In the genomic region with DNA sequence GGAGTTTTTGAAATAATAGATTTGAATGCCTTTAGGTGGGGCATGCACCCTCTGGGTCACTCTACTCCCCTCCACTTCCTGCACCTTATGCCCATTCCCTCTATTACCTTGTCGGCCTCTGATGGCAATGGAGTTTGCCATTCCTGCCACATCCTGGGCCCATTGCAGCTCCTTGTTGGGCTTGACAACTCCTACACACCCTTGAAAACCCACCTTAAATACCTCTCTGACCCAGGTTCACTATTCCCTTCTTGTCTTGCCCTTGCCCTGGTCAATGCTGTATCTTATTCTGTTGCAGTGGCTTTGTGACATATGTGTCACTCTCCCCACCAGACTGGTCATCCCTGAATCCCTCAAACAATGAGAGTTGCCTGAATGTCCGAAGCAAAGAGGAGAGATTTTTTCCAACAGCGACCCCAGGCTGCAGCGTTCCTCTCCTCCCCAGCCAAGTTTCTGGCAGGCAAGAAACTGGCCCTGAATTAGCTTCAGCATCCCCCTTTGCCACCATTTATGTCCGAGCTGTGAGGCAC, we compare ENCODE assay signal across 13 cellular contexts. TPM values are rescaled to one million over a fixed set of nuclear protein-coding genes. Genes with fewer than 3 reads are reported as not detected.
DNase-seq lines count a peak whose midpoint lies in the region; ATAC-seq, FAIRE-seq and TF ChIP-seq lines count a peak whose summit lies in the region.
"Had no signal": no experiment of that assay in that cellular context is flagged by ENCODE, and none has a peak within 500 bp of the region (broad histone marks: within the 10 kb centered on the region; RNA-seq: fewer than 3 reads in every experiment).

No MANE protein-coding gene starts in this region.

- no peaks in the 10 kb centered on the region for H3K9me3 ChIP-seq in CD8-positive, alpha-beta memory T cell (ENCODE audit: low read length)

- peak overlapping the region; percentile 99 for H3K4me3 ChIP-seq in CD8-positive, alpha-beta memory T cell (ENCODE audit: low read length)

- peak overlapping the region; percentile 96 for H3K27ac ChIP-seq in CD8-positive, alpha-beta memory T cell (ENCODE audit: low read depth, low read length)

- CTCF ChIA-PET in CD8-positive, alpha-beta memory T cell (lab: Charles Lee): interaction anchor here (0.8 to 17.6 kb wide), 12 partner anchors 9 to 137 kb away, joined by 3 to 475 read pairs (median 5); no protein-coding TSS in a partner anchor

- peaks cover 79 to 93% (median 92%) of the 10 kb centered on the region in 3 donors for H3K4me1 Mint-ChIP-seq in CD8-positive, alpha-beta memory T cell
- peaks cover 87% of the 10 kb centered on the region for H3K4me1 Mint-ChIP-seq in activated T-cell treated with anti-CD3 and anti-CD28 coated beads, Interleukin-2, amount 50 U/mL, for 4 hours (ENCODE audit: low read depth)
- peaks cover 44 to 91% (median 65%) of the 10 kb centered on the region in 4 donors for H3K4me1 Mint-ChIP-seq in naive thymus-derived CD8-positive, alpha-beta T cell

- peaks cover 53% of the 10 kb centered on the region for H3K36me3 ChIP-seq in CD8-positive, alpha-beta memory T cell (ENCODE audit: insufficient read depth, low read length)

- POLR2A ChIA-PET in CD8-positive, alpha-beta memory T cell (lab: Charles Lee): interaction anchor here (0.9 to 3.4 kb wide), 6 partner anchors 19 to 57 kb away, joined by 3 to 14 read pairs (median 3); no protein-coding TSS in a partner anchor
- POLR2A ChIA-PET in naive thymus-derived CD8-positive, alpha-beta T cell (lab: Charles Lee): interaction anchor here (1.3 to 37.3 kb wide), 8 partner anchors 11 to 240 kb away, joined by 5 to 2269 read pairs (median 164); partner anchors contain the start of gene SMARCE1

- H3K4me3 Mint-ChIP-seq in CD8-positive, alpha-beta memory T cell: peak overlapping the region; percentile 88 to 91 (median 90)
- peak overlapping the region; percentile 97 for H3K4me3 Mint-ChIP-seq in activated T-cell treated with anti-CD3 and anti-CD28 coated beads, Interleukin-2, amount 50 U/mL, for 4 hours
- peak overlapping the region; percentile 91 to 100 (median 97) for H3K4me3 Mint-ChIP-seq in naive thymus-derived CD8-positive, alpha-beta T cell

- peaks cover 93% of the 10 kb centered on the region for H3K4me1 ChIP-seq in CD8-positive, alpha-beta memory T cell (ENCODE audit: insufficient read depth, low read length)

- peak; percentile 49; the same call in 1 of the 2 replicates for TF ChIP-seq POLR2A in GM12891 (IDR thresholded peaks at IDR 0.05; ENCODE audit: low read depth, low read length)

- H3K27ac Mint-ChIP-seq in CD8-positive, alpha-beta memory T cell: peak overlapping the region; percentile 92 to 100 (median 98)
- H3K27ac Mint-ChIP-seq in naive thymus-derived CD8-positive, alpha-beta T cell: peak overlapping the region; percentile 95 to 100 (median 100)

- no peak for ATAC-seq in activated T-cell treated with anti-CD3 and anti-CD28 coated beads, Interleukin-2, amount 50 U/mL, for 4 hours
- ATAC-seq in naive thymus-derived CD8-positive, alpha-beta T cell: no peak
- ATAC-seq in HG02759 (IDR thresholded peaks at IDR 0.05; ENCODE audit: unreplicated experiment): no peak
- ATAC-seq in HG02642 (IDR thresholded peaks at IDR 0.05; ENCODE audit: poor library complexity, unreplicated experiment): no peak
- ATAC-seq: PC-3 had no signal

- H3K36me3 Mint-ChIP-seq in CD8-positive, alpha-beta memory T cell: peaks cover 0 to 72% (median 9%) of the 10 kb centered on the region in 3 donors
- peaks cover 48% of the 10 kb centered on the region for H3K36me3 Mint-ChIP-seq in activated T-cell treated with anti-CD3 and anti-CD28 coated beads, Interleukin-2, amount 50 U/mL, for 4 hours (ENCODE audit: insufficient read depth)
- peaks cover 59 to 74% (median 73%) of the 10 kb centered on the region in 3 donors for H3K36me3 Mint-ChIP-seq in naive thymus-derived CD8-positive, alpha-beta T cell

- H3K9me3 Mint-ChIP-seq in CD8-positive, alpha-beta memory T cell: no peaks in the 10 kb centered on the region
- H3K9me3 Mint-ChIP-seq in activated T-cell treated with anti-CD3 and anti-CD28 coated beads, Interleukin-2, amount 50 U/mL, for 4 hours: no peaks in the 10 kb centered on the region
- peaks cover 0 to 10% (median 0%) of the 10 kb centered on the region in 9 donors for H3K9me3 Mint-ChIP-seq in naive thymus-derived CD8-positive, alpha-beta T cell

- peaks cover 0 to 8% of the 10 kb centered on the region in 2 donors for H3K27me3 Mint-ChIP-seq in CD8-positive, alpha-beta memory T cell
- no peaks in the 10 kb centered on the region for H3K27me3 Mint-ChIP-seq in activated T-cell treated with anti-CD3 and anti-CD28 coated beads, Interleukin-2, amount 50 U/mL, for 4 hours (ENCODE audit: low read depth)
- H3K27me3 Mint-ChIP-seq in naive thymus-derived CD8-positive, alpha-beta T cell: no peaks in the 10 kb centered on the region

- DNase-seq in CD8-positive, alpha-beta memory T cell: no peak
- DNase-seq in GM12891 (ENCODE audit: insufficient read length, low spot score) (no peak), hepatic stellate cell (ENCODE audit: low spot score) (no peak), AG20443 (ENCODE audit: low spot score) (no peak)
- DNase-seq in activated T-cell treated with anti-CD3 and anti-CD28 coated beads, Interleukin-2, amount 50 U/mL, for 4 hours: no peak
- DNase-seq in naive thymus-derived CD8-positive, alpha-beta T cell: peak in 1 of 10 donors; percentile 55
- DNase-seq: anterior cingulate cortex, NCI-H226, PC-3, retina had no signal

- no peak for FAIRE-seq in GM12891 (lab: Jason Lieb, UNC)

- no peaks in the 10 kb centered on the region for H3K27me3 ChIP-seq in CD8-positive, alpha-beta memory T cell (ENCODE audit: insufficient read depth, low read length, poor library complexity, severe bottlenecking)

TF ChIP-seq in GM12891, 5 proteins besides CTCF, POLR2A, EP300 and RAD21:
- TF ChIP-seq SPI1 (IDR thresholded peaks at IDR 0.05; ENCODE audit: low read depth, low read length) (no peak), POU2F2 (IDR thresholded peaks at IDR 0.05; ENCODE audit: low read depth, low read length) (no peak; the same call in 1 of the 2 replicates), TAF1 (IDR thresholded peaks at IDR 0.05; ENCODE audit: low read depth, low read length) (no peak), PAX5 (IDR thresholded peaks at IDR 0.05; ENCODE audit: insufficient read depth, low read length, severe bottlenecking) (no peak), POLR2AphosphoS5 (IDR thresholded peaks at IDR 0.05; ENCODE audit: low read depth, low read length) (no peak; the same call in 1 of the 2 replicates)

RNA-seq across cellular contexts. Expression of gene CCR7, which starts 2.4 kb away (rescaled TPM):
- total RNA-seq in CD8-positive, alpha-beta memory T cell: 100 to 1,000 TPM; 152 to 154 TPM
- polyA plus RNA-seq in CD8-positive, alpha-beta memory T cell: 286 TPM
- 156 TPM for polyA plus RNA-seq in GM12891 (2012; ENCODE audit: low read depth, missing spikeins)
- 100 to 1,000 TPM in 2 of 3 donors, 10 to 100 TPM in 1; 77.3 to 109 (median 108) TPM for total RNA-seq in activated T-cell treated with anti-CD3 and anti-CD28 coated beads, Interleukin-2, amount 50 U/mL, for 4 hours
- 100 to 1,000 TPM; 571 to 574 TPM for total RNA-seq in naive thymus-derived CD8-positive, alpha-beta T cell
- polyA plus RNA-seq in naive thymus-derived CD8-positive, alpha-beta T cell: 1,000 to 10,000 TPM in 2 of 3 donors, 100 to 1,000 TPM in 1; 897 to 2,008 (median 1,531) TPM
- total RNA-seq: fibroblast of villous mesenchyme, PC-3 had no signal
